ENCODE assay signal across 11 cellular contexts in the genomic region with DNA sequence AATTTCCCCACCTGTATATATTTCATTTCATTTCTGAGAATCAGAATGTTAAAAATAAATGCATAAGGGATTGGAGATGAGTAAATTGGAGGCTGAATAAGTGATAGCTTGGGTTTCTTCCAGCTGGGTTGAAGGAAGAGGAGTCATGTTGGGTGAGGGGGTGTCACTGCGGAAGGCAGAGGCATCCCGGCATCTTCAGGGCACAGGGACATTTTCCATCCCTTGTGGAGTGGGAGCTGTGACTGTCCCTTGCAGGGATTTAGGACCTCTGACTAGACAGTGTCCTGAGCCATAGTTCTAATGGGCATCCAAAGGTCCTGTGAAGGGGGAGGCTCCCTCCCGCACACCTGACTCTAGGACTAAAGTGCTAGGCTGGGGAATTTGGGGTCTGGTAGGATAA. TPM values are rescaled to one million over a fixed set of nuclear protein-coding genes. Genes with fewer than 3 reads are reported as not detected.
"Had no signal": no experiment of that assay in that cellular context is flagged by ENCODE, and none has a peak within 500 bp of the region (broad histone marks: within the 10 kb centered on the region; RNA-seq: fewer than 3 reads in every experiment).

No MANE protein-coding gene starts in this region.

- H3K4me2 ChIP-seq: GM23338 had no signal

- H3K4me3 ChIP-seq: GM23248, GM23338, HAP-1 had no signal

- H3K9ac ChIP-seq: GM23248 had no signal

- DNase-seq: GM23248, GOT3, H7, H9, HCEC 1CT, HFFc6 had no signal

- H2AFZ ChIP-seq: GM23248, GM23338 had no signal

- ATAC-seq: GM23338, HCT116 had no signal

- H3K4me1 ChIP-seq: HAP-1 had no signal

- H3K27ac ChIP-seq: GM23248 had no signal

- H3K9me3 ChIP-seq: HAP-1 had no signal

- H3K36me3 ChIP-seq: HAP-1 had no signal

RNA-seq across cellular contexts. Expression of a gene that starts 2.1 kb away (rescaled TPM):
- total RNA-seq: GM23248, GM23338, H1, H4, H7, H9, HFFc6 had no signal
- polyA plus RNA-seq: GM23248, GM23338, H1 had no signal
